ENCODE assay signal across 8 cellular contexts in the genomic region with DNA sequence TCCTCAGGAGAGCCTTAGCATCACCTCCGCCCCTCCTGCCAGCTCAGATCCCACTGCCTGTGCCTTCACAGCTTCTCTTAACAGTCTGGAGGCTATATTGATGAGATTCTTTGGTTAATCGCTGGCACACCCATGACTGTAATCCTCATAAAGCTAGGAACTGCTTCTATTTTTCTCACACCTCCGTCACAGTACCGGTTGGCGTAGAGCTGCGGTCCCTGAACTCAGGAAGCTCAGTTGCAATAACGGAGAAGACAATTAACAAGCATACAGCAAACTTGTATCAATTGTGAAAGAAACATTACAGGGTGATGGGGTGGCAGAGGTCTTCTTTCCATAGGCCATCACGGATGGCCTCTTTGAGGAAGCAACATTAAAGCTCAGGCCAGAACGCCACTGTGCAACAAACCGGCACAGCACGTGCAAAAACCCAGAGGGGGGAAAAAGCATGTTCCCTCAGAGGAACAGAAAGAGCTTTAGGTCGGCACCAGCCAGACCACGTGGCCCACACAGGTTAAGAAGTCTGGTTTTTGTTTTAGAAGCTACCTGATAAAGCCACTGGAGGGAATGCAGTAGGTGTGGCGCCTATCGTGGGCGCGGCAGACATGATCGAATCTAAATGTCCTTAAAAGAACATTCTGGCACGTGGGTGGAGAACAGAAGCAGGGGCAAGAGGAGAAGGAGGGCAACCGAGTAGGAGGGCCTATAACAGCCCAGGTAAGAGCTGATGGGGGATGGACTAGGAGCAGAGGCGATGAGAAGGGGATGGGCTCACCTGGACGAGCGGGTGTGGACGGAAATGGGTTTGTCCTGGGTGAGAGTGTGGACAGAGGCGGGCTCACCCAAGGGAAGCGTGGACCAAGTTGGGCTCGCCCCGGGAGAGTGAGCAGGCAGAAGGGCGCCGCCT. TPM values are rescaled to one million over a fixed set of nuclear protein-coding genes. Genes with fewer than 3 reads are reported as not detected.
DNase-seq lines count a peak whose midpoint lies in the region; ATAC-seq and TF ChIP-seq lines count a peak whose summit lies in the region.
"Not testable (repeated sequence)": the region's sequence is repeated elsewhere in the genome, so short reads cannot be mapped to it uniquely, and the experiment has no call there.

No MANE protein-coding gene starts in this region.

- H3K9ac ChIP-seq in iPS-18a (ENCODE audit: low read length), result peak overlapping the region; percentile 77
- H3K9ac ChIP-seq in neuronal stem cell (ENCODE audit: low read depth, low read length, poor library complexity), result peak overlapping the region; percentile 84

- POLR2A ChIA-PET in activated CD8-positive, alpha-beta T cell treated with anti-CD3 and anti-CD28 coated beads for 36 hours (lab: Charles Lee), result not testable (repeated sequence)

- H3K4me2 ChIP-seq in GM23338, result peak overlapping the region; percentile 94
- H3K4me2 ChIP-seq in neuronal stem cell (ENCODE audit: insufficient read depth, low read length, poor library complexity, severe bottlenecking), result peak overlapping the region; percentile 57

- WGBS in neuronal stem cell (ENCODE audit: extremely low coverage in 2 of 2, insufficient read length in 2 of 2, insufficient replicate concordance in 1 of 2), 2 donors, result no CpG with 5 or more reads among the region's 30 CpGs

- not testable (repeated sequence) for H2AFZ ChIP-seq in GM23338
- peak overlapping the region; percentile 95 for H2AFZ ChIP-seq in neuronal stem cell (ENCODE audit: low read length)

- not testable (repeated sequence) for H3K9me3 Mint-ChIP-seq in GM23338; activated CD8-positive, alpha-beta T cell treated with anti-CD3 and anti-CD28 coated beads for 36 hours; dendritic cell treated with granulocyte-macrophage colony-stimulating factor and Interleukin-4, amounts not matched to agents 40 ng/mL and 50 ng/mL, for 4 days

- H3K4me3 Mint-ChIP-seq in GM23338, result peak overlapping the region; percentile 99
- peak overlapping the region; percentile 95 for H3K4me3 Mint-ChIP-seq in activated CD8-positive, alpha-beta T cell treated with anti-CD3 and anti-CD28 coated beads for 36 hours
- peak overlapping the region; percentile 99 for H3K4me3 Mint-ChIP-seq in dendritic cell treated with granulocyte-macrophage colony-stimulating factor and Interleukin-4, amounts not matched to agents 40 ng/mL and 50 ng/mL, for 4 days

- H3K79me2 ChIP-seq in GM23338 (replicated peaks; ENCODE audit: insufficient read depth), result peaks cover 22% of the 10 kb centered on the region

- not testable (repeated sequence) for H2BK12ac ChIP-seq in neuronal stem cell (ENCODE audit: low read length)

- H3K27ac ChIP-seq in GM23338 (ENCODE audit: low read depth); iPS-18a (ENCODE audit: low read length); neuronal stem cell (replicated peaks; ENCODE audit: low read length): not testable (repeated sequence)
- peak overlapping the region; percentile 69 to 84 for H3K27ac ChIP-seq in tibial artery

- H3F3A ChIP-seq in GM23338 (replicated peaks; ENCODE audit: low read depth), result peaks cover 21% of the 10 kb centered on the region

- H3K9me3 ChIP-seq in iPS-18a (ENCODE audit: control insufficient read depth, low read depth, low read length); neuronal stem cell (replicated peaks in 1 of 2; ENCODE audit: control insufficient read depth in 2 of 2, insufficient read depth in 1 of 2, low read depth in 1 of 2, low read length in 2 of 2); tibial artery: not testable (repeated sequence)

- not testable (repeated sequence) for H3K18ac ChIP-seq in neuronal stem cell (ENCODE audit: low read length)

- H3K4ac ChIP-seq in neuronal stem cell (ENCODE audit: low read length), result not testable (repeated sequence)

- not testable (repeated sequence) for H2BK15ac ChIP-seq in neuronal stem cell (ENCODE audit: low read length)

- not testable (repeated sequence) for H4K8ac ChIP-seq in neuronal stem cell (ENCODE audit: low read depth, low read length)

- not testable (repeated sequence) for H2BK5ac ChIP-seq in neuronal stem cell (ENCODE audit: low read length)

- peaks cover 11% of the 10 kb centered on the region for H3K4me1 ChIP-seq in GM23338 (ENCODE audit: insufficient read depth)
- not testable (repeated sequence) for H3K4me1 ChIP-seq in iPS-18a (ENCODE audit: control insufficient read depth, low read depth, low read length); neuronal stem cell (ENCODE audit: control insufficient read depth in 2 of 2, insufficient read depth in 1 of 2, low read depth in 1 of 2, low read length in 2 of 2)
- peaks cover 0 to 18% (median 12%) of the 10 kb centered on the region in 4 donors for H3K4me1 ChIP-seq in tibial artery

- peaks cover 14% of the 10 kb centered on the region for H3K4me1 Mint-ChIP-seq in GM23338
- peaks cover 13% of the 10 kb centered on the region for H3K4me1 Mint-ChIP-seq in activated CD8-positive, alpha-beta T cell treated with anti-CD3 and anti-CD28 coated beads for 36 hours (ENCODE audit: low read depth)
- peaks cover 11% of the 10 kb centered on the region for H3K4me1 Mint-ChIP-seq in dendritic cell treated with granulocyte-macrophage colony-stimulating factor and Interleukin-4, amounts not matched to agents 40 ng/mL and 50 ng/mL, for 4 days (ENCODE audit: low read depth)

- intact Hi-C loops in activated CD8-positive, alpha-beta T cell treated with anti-CD3 and anti-CD28 coated beads for 36 hours (cut with micrococcal nuclease); dendritic cell treated with granulocyte-macrophage colony-stimulating factor and Interleukin-4, amounts not matched to agents 40 ng/mL and 50 ng/mL, for 4 days (cut with micrococcal nuclease); tibial artery (cut with DNase I; ENCODE audit: low total_unique reads): not testable (repeated sequence)

- H3K14ac ChIP-seq in neuronal stem cell (ENCODE audit: low read length), result not testable (repeated sequence)

- H3K4me3 ChIP-seq in GM12864 (ENCODE audit: low read depth, low read length) (peak overlapping the region; percentile 89), GM23338 (peak overlapping the region; percentile 93), LNCaP clone FGC (ENCODE audit: low read depth, low read length) (peak overlapping the region; percentile 60), iPS-18a (ENCODE audit: low read length) (peak overlapping the region; percentile 70), neuronal stem cell (ENCODE audit: low read length in 2 of 2) (peak overlapping the region; percentile 86 to 99), tibial artery (peak overlapping the region; percentile 94)

- peak; percentile 64 for ATAC-seq in GM23338
- peak; percentile 29 for ATAC-seq in activated CD8-positive, alpha-beta T cell treated with anti-CD3 and anti-CD28 coated beads for 36 hours

- peaks cover 21% of the 10 kb centered on the region for H3K27me3 Mint-ChIP-seq in GM23338 (ENCODE audit: insufficient read depth, low read depth, poor library complexity)
- H3K27me3 Mint-ChIP-seq in activated CD8-positive, alpha-beta T cell treated with anti-CD3 and anti-CD28 coated beads for 36 hours; dendritic cell treated with granulocyte-macrophage colony-stimulating factor and Interleukin-4, amounts not matched to agents 40 ng/mL and 50 ng/mL, for 4 days: not testable (repeated sequence)

- H3K36me3 ChIP-seq in GM23338 (ENCODE audit: insufficient read depth), result not testable (repeated sequence)
- H3K36me3 ChIP-seq in iPS-18a (ENCODE audit: control insufficient read depth, low read depth, low read length) (peaks cover 15% of the 10 kb centered on the region), neuronal stem cell (replicated peaks in 1 of 2; ENCODE audit: control insufficient read depth in 2 of 2, insufficient read depth in 2 of 2, low read length in 2 of 2) (peaks cover 5 to 35% of the 10 kb centered on the region in 2 donors), tibial artery (peaks cover 18 to 33% (median 26%) of the 10 kb centered on the region in 3 donors)

- H4K20me1 ChIP-seq in GM23338 (replicated peaks; ENCODE audit: insufficient read depth), result not testable (repeated sequence)

- CTCF ChIA-PET in activated CD8-positive, alpha-beta T cell treated with anti-CD3 and anti-CD28 coated beads for 36 hours (lab: Charles Lee), result not testable (repeated sequence)

- H2AK5ac ChIP-seq in neuronal stem cell (ENCODE audit: low read depth, low read length), result not testable (repeated sequence)

- peaks cover 31% of the 10 kb centered on the region for H3K36me3 Mint-ChIP-seq in GM23338 (ENCODE audit: low read depth)
- peaks cover 21% of the 10 kb centered on the region for H3K36me3 Mint-ChIP-seq in activated CD8-positive, alpha-beta T cell treated with anti-CD3 and anti-CD28 coated beads for 36 hours (ENCODE audit: low read depth)
- H3K36me3 Mint-ChIP-seq in dendritic cell treated with granulocyte-macrophage colony-stimulating factor and Interleukin-4, amounts not matched to agents 40 ng/mL and 50 ng/mL, for 4 days (ENCODE audit: low read depth), result peaks cover 44% of the 10 kb centered on the region

- not testable (repeated sequence) for H4K91ac ChIP-seq in neuronal stem cell (ENCODE audit: low read depth, low read length, poor library complexity)

- not testable (repeated sequence) for H3K23ac ChIP-seq in neuronal stem cell (ENCODE audit: low read depth, low read length, poor library complexity)

- H3K27me3 ChIP-seq in GM23338 (ENCODE audit: insufficient read depth); iPS-18a (ENCODE audit: control insufficient read depth, insufficient read depth, low read length); neuronal stem cell (ENCODE audit: control insufficient read depth in 3 of 3, insufficient read depth in 3 of 3, low read depth in 1 of 3, low read length in 3 of 3); tibial artery: not testable (repeated sequence)

- not testable (repeated sequence) for DNase-seq in GM12864 (ENCODE audit: low read depth); GM23338 (ENCODE audit: low spot score); LNCaP clone FGC (ENCODE audit: low read depth); activated CD8-positive, alpha-beta T cell treated with anti-CD3 and anti-CD28 coated beads for 36 hours; neuronal stem cell (ENCODE audit: low spot score); tibial artery

- H3K27ac Mint-ChIP-seq in GM23338, result peak overlapping the region; percentile 97
- H3K27ac Mint-ChIP-seq in activated CD8-positive, alpha-beta T cell treated with anti-CD3 and anti-CD28 coated beads for 36 hours, result peak overlapping the region; percentile 97
- H3K27ac Mint-ChIP-seq in dendritic cell treated with granulocyte-macrophage colony-stimulating factor and Interleukin-4, amounts not matched to agents 40 ng/mL and 50 ng/mL, for 4 days, result peak overlapping the region; percentile 96

- not testable (repeated sequence) for H2BK120ac ChIP-seq in neuronal stem cell (ENCODE audit: low read depth, low read length)

- H3K79me1 ChIP-seq in neuronal stem cell (ENCODE audit: low read depth, low read length), result not testable (repeated sequence)

- TF ChIP-seq CTCF in GM12864 (IDR thresholded peaks at IDR 0.05; ENCODE audit: low read depth, low read length, missing control alignments); GM23338 (conservative IDR thresholded peaks at IDR 0.05; ENCODE audit: low read depth in 2 of 2); LNCaP clone FGC (IDR thresholded peaks at IDR 0.05; ENCODE audit: control insufficient read depth, extremely low read depth, insufficient read depth); activated CD8-positive, alpha-beta T cell treated with anti-CD3 and anti-CD28 coated beads for 36 hours (IDR thresholded peaks at IDR 0.05); tibial artery (IDR thresholded peaks at IDR 0.05): not testable (repeated sequence)

- H3K9me2 ChIP-seq in GM23338 (ENCODE audit: insufficient read depth), result not testable (repeated sequence)

RNA-seq across cellular contexts. Expression of gene RRP7A, which starts 0.7 kb away (rescaled TPM):
- total RNA-seq in GM23338 (2014; rRNA removed; shearing (Covaris generic)), result 51.9 and 59.2 TPM in 2 replicates
- polyA plus RNA-seq in GM23338 (2016; fragmentation: Nextera tagmentation; extraction: Ambion mirVana), result 48.1 and 48.9 TPM in 2 replicates
- total RNA-seq in activated CD8-positive, alpha-beta T cell treated with anti-CD3 and anti-CD28 coated beads for 36 hours, result 100 to 1,000 TPM; 120 to 126 TPM
- polyA plus RNA-seq in neuronal stem cell (2013, experiment 1 of 2), result 10.9 TPM
- polyA plus RNA-seq in neuronal stem cell (2013, experiment 2 of 2), result 10.8 TPM

RNA-seq across cellular contexts. Expression of gene SERHL2, which starts 34.9 kb away (rescaled TPM):
- 1.5 and 1.7 TPM in 2 replicates for total RNA-seq in GM23338 (2014; rRNA removed; shearing (Covaris generic))
- polyA plus RNA-seq in GM23338 (2016; fragmentation: Nextera tagmentation; extraction: Ambion mirVana), result 2.1 TPM in 2 replicates
- total RNA-seq in activated CD8-positive, alpha-beta T cell treated with anti-CD3 and anti-CD28 coated beads for 36 hours, result 1 to 10 TPM; 1.1 to 1.4 TPM
- 0.28 TPM for polyA plus RNA-seq in neuronal stem cell (2013, experiment 1 of 2)
- polyA plus RNA-seq in neuronal stem cell (2013, experiment 2 of 2), result 0.22 TPM
